Comparison of ENCODE assay signal across 13 cellular contexts in genomic region chr1:211353562-211354212, GRCh38. TPM values are rescaled to one million over a fixed set of nuclear protein-coding genes. Genes with fewer than 3 reads are reported as not detected.
DNase-seq lines count a peak whose midpoint lies in the region; ATAC-seq and FAIRE-seq lines count a peak whose summit lies in the region.
"Had no signal": no experiment of that assay in that cellular context is flagged by ENCODE, and none has a peak within 500 bp of the region (broad histone marks: within the 10 kb centered on the region; RNA-seq: fewer than 3 reads in every experiment).

No MANE protein-coding gene starts in this region.

- peaks cover 12% of the 10 kb centered on the region for H3K36me3 ChIP-seq in thymus (ENCODE audit: control insufficient read depth, insufficient read depth)
- H3K36me3 ChIP-seq: cardiac muscle cell had no signal

- DNase-seq in Right ventricle myocardium inferior (ENCODE audit: missing footprints), result no peak
- DNase-seq in left cardiac atrium, result no peak
- no peak for DNase-seq in urothelium cell line (ENCODE audit: low spot score)
- DNase-seq: DMS79, islet precursor cell, NCI-H187, Right ventricle myocardium superior had no signal

- H3K27ac Mint-ChIP-seq in activated naive CD8-positive, alpha-beta T cell, result peak overlapping the region; percentile 87

- peak overlapping the region; percentile 12 for H3K4me3 ChIP-seq in thymus (ENCODE audit: low read length)
- H3K4me3 ChIP-seq: cardiac muscle cell had no signal

- no peak for FAIRE-seq in urothelium cell line (lab: Jason Lieb, UNC)

- WGBS in thymus, result 49% methylated on average over 1 of the region's 1 CpG

- H3K9me3 ChIP-seq in thymus (ENCODE audit: control insufficient read depth), result peaks cover 1% of the 10 kb centered on the region

- peaks cover 19% of the 10 kb centered on the region for H3K4me1 ChIP-seq in thymus (ENCODE audit: control insufficient read depth, insufficient read depth, low read length)

- no peaks in the 10 kb centered on the region for H3K27me3 ChIP-seq in thymus (ENCODE audit: control insufficient read depth, insufficient read depth)
- H3K27me3 ChIP-seq: cardiac muscle cell had no signal

- intact Hi-C loops in Right ventricle myocardium inferior (cut with DNase I), result no loop called here
- intact Hi-C loops in left cardiac atrium (cut with DNase I), result no loop called here

- peaks cover 79% of the 10 kb centered on the region for H3K4me1 Mint-ChIP-seq in activated naive CD8-positive, alpha-beta T cell (ENCODE audit: low read depth)

- no peaks in the 10 kb centered on the region for H3K27me3 Mint-ChIP-seq in activated naive CD8-positive, alpha-beta T cell

- peaks cover 9% of the 10 kb centered on the region for H3K9me3 Mint-ChIP-seq in activated naive CD8-positive, alpha-beta T cell (ENCODE audit: low read depth)

- H3K4me3 Mint-ChIP-seq in activated naive CD8-positive, alpha-beta T cell, result peak overlapping the region; percentile 79

- peak overlapping the region; percentile 91 for H3K27ac ChIP-seq in thymus (ENCODE audit: low read depth)
- H3K27ac ChIP-seq: cardiac muscle cell had no signal

- ATAC-seq in Right ventricle myocardium inferior (peak; percentile 20), left cardiac atrium (no peak), HG03175 (IDR thresholded peaks at IDR 0.05; ENCODE audit: unreplicated experiment) (peak; percentile 12), HG02973 (IDR thresholded peaks at IDR 0.05; ENCODE audit: unreplicated experiment) (no peak), HG03045 (IDR thresholded peaks at IDR 0.05; ENCODE audit: unreplicated experiment) (no peak)

- H3K36me3 Mint-ChIP-seq in activated naive CD8-positive, alpha-beta T cell, result peaks cover 19% of the 10 kb centered on the region

RNA-seq across cellular contexts. Expression of gene TRAF5, which starts 27.1 kb away (rescaled TPM):
- 2.1 TPM for total RNA-seq in Right ventricle myocardium inferior
- total RNA-seq in left cardiac atrium, result 1 to 10 TPM; 5.2 to 5.3 TPM
- 47.6 TPM for polyA plus RNA-seq in thymus

Comparison
In these comparisons a context has a peak if more than half of its experiments do, and no peak if none do; other contexts are left out.
1. ATAC-seq: peak in Right ventricle myocardium inferior (single experiment) and HG03175 (single experiment); none in left cardiac atrium (0 of 2), HG02973 (single experiment) and HG03045 (single experiment).